Comparison of ENCODE assay signal across 1 cellular context in genomic region chr19:11293468-11294389, GRCh38.
TF ChIP-seq lines count a peak whose summit lies in the region.

No MANE protein-coding gene starts in this region.

TF ChIP-seq in K562, 482 proteins besides CTCF, POLR2A, EP300 and RAD21 (continued from another document and continues in another):
- TF ChIP-seq ZBTB1 (CRISPR knock-in tag; IDR thresholded peaks at IDR 0.05; ENCODE audit: borderline replicate concordance, low read depth) (no peak), ZNF143 (CRISPR knock-in tag; IDR thresholded peaks at IDR 0.05) (no peak), COPS2 (conservative IDR thresholded peaks at IDR 0.05) (no peak), GATAD2A (IDR thresholded peaks at IDR 0.05) (no peak; the same call in 1 of the 2 replicates), NCOA1 (IDR thresholded peaks at IDR 0.05; ENCODE audit: low read depth) (0 out of 2 replicates have a peak, but pooled peaks have one; percentile 20), RFX1 (IDR thresholded peaks at IDR 0.05) (no peak), NONO (IDR thresholded peaks at IDR 0.05; ENCODE audit: low read depth in 2 of 2, low read length in 1 of 2) (no peak), PHF20 (IDR thresholded peaks at IDR 0.05; ENCODE audit: partially characterized antibody) (no peak), PHTF2 (CRISPR knock-in tag; IDR thresholded peaks at IDR 0.05) (no peak), RFX7 (CRISPR knock-in tag; IDR thresholded peaks at IDR 0.05) (no peak), ZNF384 (IDR thresholded peaks at IDR 0.05; ENCODE audit: low read depth, low read length) (peak; percentile 67), RB1 (IDR thresholded peaks at IDR 0.05; ENCODE audit: low read depth) (peak; percentile 78), ZNF354B (CRISPR knock-in tag; IDR thresholded peaks at IDR 0.05) (no peak), MCM2 (IDR thresholded peaks at IDR 0.05; ENCODE audit: low read depth) (no peak), HBP1 (CRISPR knock-in tag; IDR thresholded peaks at IDR 0.05) (no peak), ESRRA (IDR thresholded peaks at IDR 0.05; ENCODE audit: borderline replicate concordance, low read depth) (no peak), ZNF408 (CRISPR knock-in tag; IDR thresholded peaks at IDR 0.05; ENCODE audit: low read depth) (no peak), THAP12 (CRISPR knock-in tag; IDR thresholded peaks at IDR 0.05) (no peak), SPI1 (IDR thresholded peaks at IDR 0.05; ENCODE audit: borderline replicate concordance, low read depth, low read length) (0 out of 2 replicates have a peak, but pooled peaks have one; percentile 5), ZNF239 (CRISPR knock-in tag; IDR thresholded peaks at IDR 0.05) (no peak), NFIC (IDR thresholded peaks at IDR 0.05) (no peak), ZNF589 (CRISPR knock-in tag; IDR thresholded peaks at IDR 0.05; ENCODE audit: low read depth) (no peak), ETV5 (CRISPR knock-in tag; IDR thresholded peaks at IDR 0.05; ENCODE audit: low read depth) (0 out of 2 replicates have a peak, but pooled peaks have one; percentile 28), EGR1 (conservative IDR thresholded peaks at IDR 0.05) (no peak), HNRNPH1 (optimal IDR thresholded peaks at IDR 0.05; ENCODE audit: low read depth, low read length) (no peak), EP400 (IDR thresholded peaks at IDR 0.05) (peak; percentile 18; the same call in 1 of the 2 replicates), ZKSCAN1 (IDR thresholded peaks at IDR 0.05; ENCODE audit: low read depth, low read length) (no peak), MEIS2 (IDR thresholded peaks at IDR 0.05; ENCODE audit: partially characterized antibody) (no peak), JUND (IDR thresholded peaks at IDR 0.05; ENCODE audit: borderline replicate concordance, low read depth, low read length) (peak; percentile 32; the same call in 1 of the 2 replicates), JUND (tag; IDR thresholded peaks at IDR 0.05; ENCODE audit: borderline replicate concordance, low read depth, low read length) (no peak; the same call in 2 of the 3 replicates), KLF1 (tag; IDR thresholded peaks at IDR 0.05) (no peak), ZNF644 (tag; IDR thresholded peaks at IDR 0.05; ENCODE audit: low read depth) (no peak), ELK3 (CRISPR knock-in tag; IDR thresholded peaks at IDR 0.05) (no peak), OTX1 (CRISPR knock-in tag; IDR thresholded peaks at IDR 0.05) (0 out of 2 replicates have a peak, but pooled peaks have one; percentile 22), HNRNPLL (IDR thresholded peaks at IDR 0.05; ENCODE audit: low read depth, low read length, poor library complexity, severe bottlenecking) (no peak), ZNF431 (CRISPR knock-in tag; IDR thresholded peaks at IDR 0.05) (no peak), ZFP36 (IDR thresholded peaks at IDR 0.05; ENCODE audit: low read depth, low read length, partially characterized antibody) (no peak), ZKSCAN3 (CRISPR knock-in tag; IDR thresholded peaks at IDR 0.05) (no peak), ZNF717 (CRISPR knock-in tag; IDR thresholded peaks at IDR 0.05) (no peak), POLR2AphosphoS5 (IDR thresholded peaks at IDR 0.05; ENCODE audit: control insufficient read depth, insufficient read depth, low read depth, low read length) (no peak), HNRNPL (IDR thresholded peaks at IDR 0.05; ENCODE audit: low read depth, low read length) (no peak), FOXO4 (CRISPR knock-in tag; IDR thresholded peaks at IDR 0.05) (no peak), ETS2 (tag; IDR thresholded peaks at IDR 0.05; ENCODE audit: borderline replicate concordance, poor library complexity, severe bottlenecking) (no peak), ILK (tag; IDR thresholded peaks at IDR 0.05; ENCODE audit: borderline replicate concordance, low read depth) (no peak), SMARCB1 (IDR thresholded peaks at IDR 0.05; ENCODE audit: insufficient read length, low read depth) (no peak)
- TF ChIP-seq, protein P1, sequence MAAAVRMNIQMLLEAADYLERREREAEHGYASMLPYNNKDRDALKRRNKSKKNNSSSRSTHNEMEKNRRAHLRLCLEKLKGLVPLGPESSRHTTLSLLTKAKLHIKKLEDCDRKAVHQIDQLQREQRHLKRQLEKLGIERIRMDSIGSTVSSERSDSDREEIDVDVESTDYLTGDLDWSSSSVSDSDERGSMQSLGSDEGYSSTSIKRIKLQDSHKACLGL (CRISPR knock-in tag; IDR thresholded peaks at IDR 0.05; ENCODE audit: borderline replicate concordance, poor library complexity, severe bottlenecking), result no peak
- TF ChIP-seq, protein P2, sequence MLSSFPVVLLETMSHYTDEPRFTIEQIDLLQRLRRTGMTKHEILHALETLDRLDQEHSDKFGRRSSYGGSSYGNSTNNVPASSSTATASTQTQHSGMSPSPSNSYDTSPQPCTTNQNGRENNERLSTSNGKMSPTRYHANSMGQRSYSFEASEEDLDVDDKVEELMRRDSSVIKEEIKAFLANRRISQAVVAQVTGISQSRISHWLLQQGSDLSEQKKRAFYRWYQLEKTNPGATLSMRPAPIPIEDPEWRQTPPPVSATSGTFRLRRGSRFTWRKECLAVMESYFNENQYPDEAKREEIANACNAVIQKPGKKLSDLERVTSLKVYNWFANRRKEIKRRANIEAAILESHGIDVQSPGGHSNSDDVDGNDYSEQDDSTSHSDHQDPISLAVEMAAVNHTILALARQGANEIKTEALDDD (IDR thresholded peaks at IDR 0.05), result no peak
- TF ChIP-seq, protein P3, sequence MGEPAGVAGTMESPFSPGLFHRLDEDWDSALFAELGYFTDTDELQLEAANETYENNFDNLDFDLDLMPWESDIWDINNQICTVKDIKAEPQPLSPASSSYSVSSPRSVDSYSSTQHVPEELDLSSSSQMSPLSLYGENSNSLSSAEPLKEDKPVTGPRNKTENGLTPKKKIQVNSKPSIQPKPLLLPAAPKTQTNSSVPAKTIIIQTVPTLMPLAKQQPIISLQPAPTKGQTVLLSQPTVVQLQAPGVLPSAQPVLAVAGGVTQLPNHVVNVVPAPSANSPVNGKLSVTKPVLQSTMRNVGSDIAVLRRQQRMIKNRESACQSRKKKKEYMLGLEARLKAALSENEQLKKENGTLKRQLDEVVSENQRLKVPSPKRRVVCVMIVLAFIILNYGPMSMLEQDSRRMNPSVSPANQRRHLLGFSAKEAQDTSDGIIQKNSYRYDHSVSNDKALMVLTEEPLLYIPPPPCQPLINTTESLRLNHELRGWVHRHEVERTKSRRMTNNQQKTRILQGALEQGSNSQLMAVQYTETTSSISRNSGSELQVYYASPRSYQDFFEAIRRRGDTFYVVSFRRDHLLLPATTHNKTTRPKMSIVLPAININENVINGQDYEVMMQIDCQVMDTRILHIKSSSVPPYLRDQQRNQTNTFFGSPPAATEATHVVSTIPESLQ (CRISPR knock-in tag; IDR thresholded peaks at IDR 0.05), result no peak
- TF ChIP-seq, protein P4, sequence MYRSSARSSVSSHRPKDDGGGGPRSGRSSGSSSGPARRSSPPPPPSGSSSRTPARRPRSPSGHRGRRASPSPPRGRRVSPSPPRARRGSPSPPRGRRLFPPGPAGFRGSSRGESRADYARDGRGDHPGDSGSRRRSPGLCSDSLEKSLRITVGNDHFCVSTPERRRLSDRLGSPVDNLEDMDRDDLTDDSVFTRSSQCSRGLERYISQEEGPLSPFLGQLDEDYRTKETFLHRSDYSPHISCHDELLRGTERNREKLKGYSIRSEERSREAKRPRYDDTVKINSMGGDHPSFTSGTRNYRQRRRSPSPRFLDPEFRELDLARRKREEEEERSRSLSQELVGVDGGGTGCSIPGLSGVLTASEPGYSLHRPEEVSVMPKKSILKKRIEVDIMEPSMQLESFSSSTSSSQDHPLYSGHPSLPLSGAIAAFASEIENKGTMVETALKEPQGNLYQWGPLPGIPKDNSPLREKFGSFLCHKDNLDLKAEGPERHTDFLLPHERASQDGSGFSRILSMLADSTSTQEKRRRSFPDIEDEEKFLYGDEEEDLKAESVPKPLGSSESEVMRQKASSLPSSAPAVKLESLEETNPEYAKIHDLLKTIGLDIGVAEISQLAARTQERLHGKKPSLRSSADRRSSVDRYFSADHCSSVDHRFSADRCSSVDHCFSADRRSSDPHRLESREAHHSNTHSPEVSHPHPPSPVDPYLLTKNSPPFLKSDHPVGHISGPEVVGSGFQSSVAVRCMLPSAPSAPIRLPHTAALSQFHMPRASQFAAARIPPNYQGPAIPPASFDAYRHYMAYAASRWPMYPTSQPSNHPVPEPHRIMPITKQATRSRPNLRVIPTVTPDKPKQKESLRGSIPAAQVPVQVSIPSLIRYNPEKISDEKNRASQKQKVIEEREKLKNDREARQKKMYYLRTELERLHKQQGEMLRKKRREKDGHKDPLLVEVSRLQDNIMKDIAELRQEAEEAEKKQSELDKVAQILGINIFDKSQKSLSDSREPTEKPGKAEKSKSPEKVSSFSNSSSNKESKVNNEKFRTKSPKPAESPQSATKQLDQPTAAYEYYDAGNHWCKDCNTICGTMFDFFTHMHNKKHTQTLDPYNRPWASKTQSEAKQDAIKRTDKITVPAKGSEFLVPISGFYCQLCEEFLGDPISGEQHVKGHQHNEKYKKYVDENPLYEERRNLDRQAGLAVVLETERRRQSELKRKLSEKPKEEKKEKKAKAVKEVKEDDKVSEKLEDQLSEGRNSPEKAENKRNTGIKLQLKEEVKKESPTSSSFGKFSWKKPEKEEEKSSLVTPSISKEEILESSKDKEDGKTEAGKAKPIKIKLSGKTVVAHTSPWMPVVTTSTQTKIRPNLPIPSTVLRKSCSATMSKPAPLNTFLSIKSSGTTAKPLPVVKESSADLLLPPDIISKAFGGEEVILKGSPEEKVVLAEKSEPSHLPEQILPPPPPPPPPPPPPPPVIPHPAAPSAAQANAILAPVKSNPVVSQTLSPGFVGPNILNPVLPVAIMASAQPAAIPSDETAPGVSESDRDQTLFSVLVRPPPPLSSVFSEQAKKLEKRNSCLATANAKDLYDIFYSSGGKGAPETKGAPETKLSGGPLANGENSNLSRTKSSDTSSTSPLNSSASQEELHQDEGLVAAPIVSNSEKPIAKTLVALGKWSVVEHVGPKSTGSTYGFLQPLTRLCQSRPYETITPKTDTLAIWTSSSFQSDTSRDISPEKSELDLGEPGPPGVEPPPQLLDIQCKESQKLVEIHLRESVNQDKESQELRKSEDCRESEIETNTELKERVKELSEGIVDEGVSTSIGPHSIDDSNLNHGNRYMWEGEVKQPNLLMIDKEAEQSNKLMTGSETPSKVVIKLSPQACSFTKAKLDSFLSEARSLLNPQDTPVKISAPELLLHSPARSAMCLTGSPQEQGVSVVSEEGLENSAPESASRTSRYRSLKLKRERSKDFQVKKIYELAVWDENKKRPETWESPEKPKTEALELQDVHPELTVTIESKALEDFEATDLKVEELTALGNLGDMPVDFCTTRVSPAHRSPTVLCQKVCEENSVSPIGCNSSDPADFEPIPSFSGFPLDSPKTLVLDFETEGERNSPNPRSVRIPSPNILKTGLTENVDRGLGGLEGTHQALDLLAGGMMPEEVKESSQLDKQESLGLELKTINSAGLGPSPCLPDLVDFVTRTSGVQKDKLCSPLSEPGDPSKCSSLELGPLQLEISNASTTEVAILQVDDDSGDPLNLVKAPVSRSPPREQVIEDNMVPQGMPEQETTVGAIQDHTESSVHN (IDR thresholded peaks at IDR 0.05; ENCODE audit: borderline replicate concordance in 1 of 2, low read depth in 1 of 2), result no peak
- TF ChIP-seq, protein P5, sequence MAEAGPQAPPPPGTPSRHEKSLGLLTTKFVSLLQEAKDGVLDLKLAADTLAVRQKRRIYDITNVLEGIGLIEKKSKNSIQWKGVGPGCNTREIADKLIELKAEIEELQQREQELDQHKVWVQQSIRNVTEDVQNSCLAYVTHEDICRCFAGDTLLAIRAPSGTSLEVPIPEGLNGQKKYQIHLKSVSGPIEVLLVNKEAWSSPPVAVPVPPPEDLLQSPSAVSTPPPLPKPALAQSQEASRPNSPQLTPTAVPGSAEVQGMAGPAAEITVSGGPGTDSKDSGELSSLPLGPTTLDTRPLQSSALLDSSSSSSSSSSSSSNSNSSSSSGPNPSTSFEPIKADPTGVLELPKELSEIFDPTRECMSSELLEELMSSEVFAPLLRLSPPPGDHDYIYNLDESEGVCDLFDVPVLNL (CRISPR knock-in tag; IDR thresholded peaks at IDR 0.05; ENCODE audit: low read depth), result no peak
